Comparison of ENCODE assay signal across 18 cellular contexts in the genomic region with DNA sequence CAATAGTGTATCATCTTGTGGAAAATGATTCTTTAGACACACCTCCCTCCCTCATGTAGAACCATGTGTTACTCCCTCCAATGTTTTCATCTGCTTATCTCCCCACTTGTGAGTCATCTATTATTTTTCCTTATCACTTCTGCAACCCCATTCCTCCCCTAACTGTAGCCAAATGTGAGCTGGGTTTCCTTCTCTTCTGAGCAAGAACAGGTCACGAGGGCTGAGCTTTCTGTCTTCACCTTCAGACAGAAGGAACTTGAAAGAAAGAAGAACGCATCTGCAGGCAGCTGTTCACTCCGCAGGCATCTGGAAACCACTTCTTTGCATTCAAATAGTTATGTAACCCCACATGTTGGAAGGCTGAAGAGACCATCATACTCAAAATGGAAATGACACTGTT. TPM values are rescaled to one million over a fixed set of nuclear protein-coding genes. Genes with fewer than 3 reads are reported as not detected.
DNase-seq lines count a peak whose midpoint lies in the region; ATAC-seq and TF ChIP-seq lines count a peak whose summit lies in the region.
"Had no signal": no experiment of that assay in that cellular context is flagged by ENCODE, and none has a peak within 500 bp of the region (broad histone marks: within the 10 kb centered on the region; RNA-seq: fewer than 3 reads in every experiment).

No MANE protein-coding gene starts in this region.

- H4K91ac ChIP-seq in H9 (ENCODE audit: insufficient read length, low read depth, low read length) = no peak overlapping the region

- ATAC-seq in HG02588 (IDR thresholded peaks at IDR 0.05; ENCODE audit: unreplicated experiment) = peak; percentile 51

- H4K8ac ChIP-seq in H9 (replicated peaks; ENCODE audit: insufficient read length, low read depth, low read length) = no peak overlapping the region

- H3K9ac ChIP-seq in H9 (ENCODE audit: extremely low read depth, insufficient read length, low read length) = no peak overlapping the region

- H3K23me2 ChIP-seq in H9 (ENCODE audit: insufficient read length, low read depth, low read length, poor library complexity, severe bottlenecking) = no peaks in the 10 kb centered on the region

- no peak overlapping the region for H3K56ac ChIP-seq in H9 (ENCODE audit: insufficient read length, low read depth, low read length)

- H3K36me3 Mint-ChIP-seq in H9 (ENCODE audit: insufficient read depth in 1 of 3, low read depth in 3 of 3) = peaks cover 12 to 68% (median 37%) of the 10 kb centered on the region in 3 experiments

- no peaks in the 10 kb centered on the region for H3K79me2 ChIP-seq in H9 (ENCODE audit: insufficient read depth, low read length)

- no peaks in the 10 kb centered on the region for H3K27me3 ChIP-seq in H9 (ENCODE audit: insufficient read depth, low read length)
- H3K27me3 ChIP-seq: MG63 had no signal

- no peak overlapping the region for H3T11ph ChIP-seq in H9 (ENCODE audit: low read length)

- H3K4me3 ChIP-seq in AG10803 (ENCODE audit: low read length) (no peak overlapping the region), choroid plexus epithelial cell (ENCODE audit: low read depth, low read length) (no peak overlapping the region)
- H3K4me3 ChIP-seq: MG63, thoracic aorta had no signal

- H3K14ac ChIP-seq in H9 (ENCODE audit: insufficient read depth, low read length) = no peak overlapping the region

- H2BK120ac ChIP-seq in H9 (ENCODE audit: low read depth, low read length, poor library complexity, severe bottlenecking) = no peak overlapping the region

- H3K27ac ChIP-seq in H9 (ENCODE audit: insufficient read length, low read depth, low read length) = no peak overlapping the region
- H3K27ac ChIP-seq: thoracic aorta had no signal

- no peaks in the 10 kb centered on the region for H4K20me1 ChIP-seq in H9 (ENCODE audit: control insufficient read depth, insufficient read depth, insufficient read length)

- H3K4me1 Mint-ChIP-seq in H9 = peaks cover 5 to 8% of the 10 kb centered on the region in 2 experiments
- H3K4me1 Mint-ChIP-seq: activated CD4-positive, alpha-beta memory T cell treated with anti-CD3 and anti-CD28 coated beads, Interleukin-2, amount 10 ng/mL, durations not matched to agents 7 days and 5 days had no signal

- no peak overlapping the region for H2AFZ ChIP-seq in H9 (ENCODE audit: low read length)

- no peaks in the 10 kb centered on the region for H3K4me1 ChIP-seq in H9 (ENCODE audit: insufficient read depth, low read length)

- no peak overlapping the region for H3K27ac Mint-ChIP-seq in H9
- H3K27ac Mint-ChIP-seq: activated CD4-positive, alpha-beta memory T cell treated with anti-CD3 and anti-CD28 coated beads, Interleukin-2, amount 10 ng/mL, durations not matched to agents 7 days and 5 days had no signal

- H3K9me3 ChIP-seq in H9 (ENCODE audit: control insufficient read depth, low read depth, low read length) = no peaks in the 10 kb centered on the region
- H3K9me3 ChIP-seq: MG63, thoracic aorta had no signal

- no CpG with 5 or more reads among the region's 3 CpGs for WGBS in H9 (ENCODE audit: extremely low coverage, insufficient read length, low lambda C conversion rate)

- no peak overlapping the region for H2BK12ac ChIP-seq in H9 (ENCODE audit: insufficient read length, low read depth, low read length)

- peaks cover 38 to 70% of the 10 kb centered on the region in 2 experiments for H3K9me3 Mint-ChIP-seq in H9

- H2AK5ac ChIP-seq in H9 (ENCODE audit: insufficient read length, low read length) = no peak overlapping the region

- H3K4me3 Mint-ChIP-seq in H9 = no peak overlapping the region
- H3K4me3 Mint-ChIP-seq: activated CD4-positive, alpha-beta memory T cell treated with anti-CD3 and anti-CD28 coated beads, Interleukin-2, amount 10 ng/mL, durations not matched to agents 7 days and 5 days had no signal

- H2BK15ac ChIP-seq in H9 (ENCODE audit: low read depth, low read length) = no peak overlapping the region

- H4K5ac ChIP-seq in H9 (ENCODE audit: insufficient read length, low read depth, low read length) = no peak overlapping the region

- H3K79me1 ChIP-seq in H9 (ENCODE audit: insufficient read depth, low read depth, low read length, poor library complexity, severe bottlenecking) = no peaks in the 10 kb centered on the region

- no peak overlapping the region for H3K4ac ChIP-seq in H9 (ENCODE audit: low read depth, low read length)

- no peak overlapping the region for H3K4me2 ChIP-seq in H9 (ENCODE audit: insufficient read depth, insufficient read length, low read length)

- TF ChIP-seq CTCF in AG10803 (conservative IDR thresholded peaks at IDR 0.05; ENCODE audit: low read length) = no peak
- TF ChIP-seq CTCF in choroid plexus epithelial cell (conservative IDR thresholded peaks at IDR 0.05; ENCODE audit: low read depth, low read length) = no peak
- no peak for TF ChIP-seq CTCF in H9 (conservative IDR thresholded peaks at IDR 0.05)

- no peak overlapping the region for H3K18ac ChIP-seq in H9 (ENCODE audit: insufficient read length, low read depth, low read length)

- no peak overlapping the region for H2BK5ac ChIP-seq in H9 (ENCODE audit: insufficient read length, low read length)

- H3K23ac ChIP-seq in H9 (ENCODE audit: insufficient read length, low read depth, low read length) = no peak overlapping the region

- H3K27me3 Mint-ChIP-seq in H9 (ENCODE audit: low read depth) = no peaks in the 10 kb centered on the region
- H3K27me3 Mint-ChIP-seq: activated CD4-positive, alpha-beta memory T cell treated with anti-CD3 and anti-CD28 coated beads, Interleukin-2, amount 10 ng/mL, durations not matched to agents 7 days and 5 days had no signal

- peak; percentile 16 for DNase-seq in AG10803 (ENCODE audit: low read depth)
- peak; percentile 80 for DNase-seq in NCI-H226
- DNase-seq in choroid plexus epithelial cell (ENCODE audit: low read depth) = peak; percentile 58
- DNase-seq in RKO (ENCODE audit: low spot score) = no peak
- DNase-seq in LoVo (ENCODE audit: low spot score) = no peak
- no peak for DNase-seq in RPMI8226
- no peak for DNase-seq in H9
- DNase-seq: activated CD4-positive, alpha-beta memory T cell treated with anti-CD3 and anti-CD28 coated beads, Interleukin-2, amount 10 ng/mL, durations not matched to agents 7 days and 5 days; activated effector memory CD4-positive, alpha-beta T cell treated with anti-CD3 and anti-CD28 coated beads, Interleukin-2, amount 50 U/mL, for 16 hours; DMS 273 treated with DMSO at 0.1 percent for 48 hours; glutamatergic neuron; MG63; posterior cingulate gyrus had no signal

- H2BK20ac ChIP-seq in H9 (ENCODE audit: low read depth, low read length, poor library complexity, severe bottlenecking) = no peak overlapping the region

RNA-seq across cellular contexts. Expression of a gene that starts 1.8 kb away (rescaled TPM):
- not detected in 2 replicates for total RNA-seq in H9 (2021)
- total RNA-seq: activated CD4-positive, alpha-beta memory T cell treated with anti-CD3 and anti-CD28 coated beads, Interleukin-2, amount 10 ng/mL, durations not matched to agents 7 days and 5 days; cardiac septum; kidney epithelial cell; RPMI7951; thoracic aorta had no signal

Comparison
In these comparisons a context has a peak if more than half of its experiments do, and no peak if none do; other contexts are left out.
1. DNase-seq: peak in AG10803 (single experiment), NCI-H226 (single experiment) and choroid plexus epithelial cell (single experiment); none in RKO (single experiment), LoVo (single experiment), RPMI8226 (single experiment) and H9 (single experiment).